In genomic region chr2:96144481-96145027, GRCh38 we compare ENCODE assay signal across 9 cellular contexts. TPM values are rescaled to one million over a fixed set of nuclear protein-coding genes. Genes with fewer than 3 reads are reported as not detected.
A peak's percentile ranks its signal among the peaks of the same experiment; 100 is the strongest.
DNase-seq lines count a peak whose midpoint lies in the region; ATAC-seq and TF ChIP-seq lines count a peak whose summit lies in the region.
"Had no signal": no experiment of that assay in that cellular context is flagged by ENCODE, and none has a peak within 500 bp of the region (broad histone marks: within the 10 kb centered on the region; RNA-seq: fewer than 3 reads in every experiment).

No MANE protein-coding gene starts in this region.

- no peaks in the 10 kb centered on the region for H3K9me3 ChIP-seq in heart right ventricle
- no peaks in the 10 kb centered on the region for H3K9me3 ChIP-seq in endodermal cell (ENCODE audit: control insufficient read depth, low read length)
- H3K9me3 ChIP-seq in ovary, result no peaks in the 10 kb centered on the region
- H3K9me3 ChIP-seq: body of pancreas had no signal

- H3K27me3 Mint-ChIP-seq in activated B cell treated with CpG ODN at 0.5 μM for 24 hours (no peaks in the 10 kb centered on the region), endodermal cell (ENCODE audit: insufficient read depth) (peaks cover 27% of the 10 kb centered on the region)

- no peak for TF ChIP-seq POLR2A in ovary (IDR thresholded peaks at IDR 0.05)

- DNase-seq in heart right ventricle (no peak), Right ventricle myocardium inferior (ENCODE audit: missing footprints) (no peak), activated B cell treated with CpG ODN at 0.5 μM for 24 hours (no peak), endodermal cell (peak; percentile 80), ovary (peak in 1 of 5 donors; percentile 18), NCI-H187 treated with DMSO at 0.1 percent for 48 hours (lab: John Stamatoyannopoulos, UW) (no peak), putamen (ENCODE audit: low spot score) (no peak), mesenteric fat pad (ENCODE audit: low spot score) (no peak)

- H3K27me3 ChIP-seq in heart right ventricle (peaks cover 0 to 5% (median 0%) of the 10 kb centered on the region in 7 donors), endodermal cell (ENCODE audit: control insufficient read depth, insufficient read depth, low read length, poor library complexity, severe bottlenecking) (peaks cover 30% of the 10 kb centered on the region), ovary (no peaks in the 10 kb centered on the region)
- H3K27me3 ChIP-seq: body of pancreas had no signal

- no peak for TF ChIP-seq EP300 in ovary (IDR thresholded peaks at IDR 0.05)

- H3K4me3 ChIP-seq in heart right ventricle (peak overlapping the region; percentile 32 to 68 (median 56)), endodermal cell (ENCODE audit: low read length) (no peak overlapping the region), ovary (peak overlapping the region; percentile 45)

- H3K27ac Mint-ChIP-seq in activated B cell treated with CpG ODN at 0.5 μM for 24 hours (peak overlapping the region; percentile 91), endodermal cell (peak overlapping the region; percentile 35)

- H3K4me3 Mint-ChIP-seq in activated B cell treated with CpG ODN at 0.5 μM for 24 hours, result peak overlapping the region; percentile 93
- peak overlapping the region; percentile 61 for H3K4me3 Mint-ChIP-seq in endodermal cell

- peaks cover 0 to 9% (median 0%) of the 10 kb centered on the region in 9 donors for H3K36me3 ChIP-seq in heart right ventricle
- no peaks in the 10 kb centered on the region for H3K36me3 ChIP-seq in endodermal cell (ENCODE audit: control insufficient read depth, insufficient read depth, low read length)
- no peaks in the 10 kb centered on the region for H3K36me3 ChIP-seq in ovary

- H3K9me3 Mint-ChIP-seq in activated B cell treated with CpG ODN at 0.5 μM for 24 hours (no peaks in the 10 kb centered on the region), endodermal cell (no peaks in the 10 kb centered on the region)

- H3K4me1 ChIP-seq in heart right ventricle (peaks cover 0 to 62% (median 39%) of the 10 kb centered on the region in 9 donors), endodermal cell (ENCODE audit: control insufficient read depth, insufficient read depth, low read length) (no peaks in the 10 kb centered on the region), ovary (ENCODE audit: insufficient read depth) (peaks cover 6% of the 10 kb centered on the region)

- H3K4me1 Mint-ChIP-seq in activated B cell treated with CpG ODN at 0.5 μM for 24 hours, result peaks cover 73% of the 10 kb centered on the region
- peaks cover 10% of the 10 kb centered on the region for H3K4me1 Mint-ChIP-seq in endodermal cell

- peaks cover 29% of the 10 kb centered on the region for H3K36me3 Mint-ChIP-seq in activated B cell treated with CpG ODN at 0.5 μM for 24 hours (ENCODE audit: low read depth)
- no peaks in the 10 kb centered on the region for H3K36me3 Mint-ChIP-seq in endodermal cell (ENCODE audit: low read depth)

- intact Hi-C loops in heart right ventricle (cut with DNase I) (loop anchor here in 6 of 10 donors (5.0 to 10.0 kb wide), 6 partner anchors 50 to 370 kb away; partner anchors contain the start of genes CIAO1 (in 2 of the 6), TMEM127 (in 2 of the 6), NEURL3 (in 1 of the 6) and STARD7 (in 1 of the 6)), Right ventricle myocardium inferior (cut with DNase I) (loop anchor here (5.0 kb wide), 1 partner anchor 123 kb away; the partner anchor contains the start of genes CIAO1 and TMEM127), activated B cell treated with CpG ODN at 0.5 μM for 24 hours (cut with micrococcal nuclease) (loop anchor here (1.0 to 5.0 kb wide), 3 partner anchors 122 to 393 kb away; partner anchors contain the start of genes ARID5A and CIAO1), ovary (cut with DNase I) (loop anchor here in 2 of 4 donors (5.0 to 10.0 kb wide), 2 partner anchors 113 to 120 kb away; partner anchors contain the start of genes CIAO1 (in 1 of the 2) and TMEM127 (in 1 of the 2))

- CTCF ChIA-PET in activated B cell treated with CpG ODN at 0.5 μM for 24 hours (lab: Charles Lee), result interaction anchor here (1.3 to 11.0 kb wide), 3 partner anchors 14 to 89 kb away, joined by 3 to 511 read pairs (median 21); no protein-coding TSS in a partner anchor

- 11 to 12% methylated on average over 33 to 35 of the region's 35 CpGs for WGBS in heart right ventricle, 2 donors
- 20 to 34% methylated on average over 8 to 32 of the region's 35 CpGs for WGBS in endodermal cell (ENCODE audit: insufficient coverage in 1 of 2, insufficient read length in 1 of 2), 2 experiments
- 3 to 7% (median 4%) methylated on average over 34 to 35 of the region's 35 CpGs for WGBS in ovary, 3 donors

- POLR2A ChIA-PET in activated B cell treated with CpG ODN at 0.5 μM for 24 hours (lab: Charles Lee), result interaction anchor here (0.6 to 14.1 kb wide), 12 partner anchors 8 to 724 kb away, joined by 3 to 534 read pairs (median 6); partner anchors contain the start of gene STARD7

- H3K27ac ChIP-seq in heart right ventricle (peak overlapping the region in 5 of 10 donors; percentile 22 to 89 (median 61)), endodermal cell (ENCODE audit: low read depth, low read length) (no peak overlapping the region), ovary (no peak overlapping the region)

- H3K9ac ChIP-seq in endodermal cell (ENCODE audit: extremely low read depth, low read length, poor library complexity, severe bottlenecking), result no peak overlapping the region

- TF ChIP-seq CTCF in heart right ventricle (IDR thresholded peaks at IDR 0.05) (no peak), activated B cell treated with CpG ODN at 0.5 μM for 24 hours (IDR thresholded peaks at IDR 0.05) (no peak), endodermal cell (conservative IDR thresholded peaks at IDR 0.05) (no peak), ovary (IDR thresholded peaks at IDR 0.05) (no peak)

- peak in 1 of 8 donors; percentile 1 for ATAC-seq in heart right ventricle
- ATAC-seq in Right ventricle myocardium inferior, result no peak
- ATAC-seq in activated B cell treated with CpG ODN at 0.5 μM for 24 hours (ENCODE audit: low read depth), result peak; percentile 0

RNA-seq across cellular contexts. Expression of gene DUSP2, which starts 0.7 kb away (rescaled TPM):
- total RNA-seq in heart right ventricle, result 1 to 10 TPM in 9 of 10 donors, under 1 TPM in 1; 0.61 to 6.8 (median 2.5) TPM
- polyA plus RNA-seq in heart right ventricle, result 10 to 100 TPM in 1 of 2 donors, 1 to 10 TPM in 1; 2.9 to 29.1 TPM
- 1.3 TPM for total RNA-seq in Right ventricle myocardium inferior
- 118 and 122 TPM in 2 replicates for total RNA-seq in activated B cell treated with CpG ODN at 0.5 μM for 24 hours
- 1 to 10 TPM; 1.6 to 2.2 TPM for total RNA-seq in endodermal cell
- polyA plus RNA-seq in endodermal cell (2013, experiment 1 of 2), result 0.82 TPM
- 0.66 TPM for polyA plus RNA-seq in endodermal cell (2013, experiment 2 of 2)
- total RNA-seq in ovary, result 100 to 1,000 TPM in 1 of 7 donors, 10 to 100 TPM in 2, 1 to 10 TPM in 4; 1.4 to 111 (median 3.6) TPM
- 1 to 10 TPM in 1 of 2 donors, under 1 TPM in 1; 0.52 to 2.0 TPM for polyA plus RNA-seq in ovary
- total RNA-seq in mesenteric fat pad, result 6.1 TPM

RNA-seq across cellular contexts. Expression of gene ASTL, which starts 6.3 kb away (rescaled TPM):
- total RNA-seq in heart right ventricle, result not detected
- polyA plus RNA-seq in heart right ventricle, result under 1 TPM in 1 of 2 donors, not detected in 1; 0.16 TPM
- not detected for total RNA-seq in Right ventricle myocardium inferior
- 1.0 and 1.6 TPM in 2 replicates for total RNA-seq in activated B cell treated with CpG ODN at 0.5 μM for 24 hours
- total RNA-seq in endodermal cell, result not detected
- polyA plus RNA-seq in endodermal cell (2013, experiment 1 of 2), result 0.18 TPM
- not detected for polyA plus RNA-seq in endodermal cell (2013, experiment 2 of 2)
- 1 to 10 TPM in 1 of 7 donors, under 1 TPM in 3, not detected in 3; 0.15 to 1.7 (median 0.56) TPM for total RNA-seq in ovary
- under 1 TPM in 1 of 2 donors, not detected in 1; 0.67 TPM for polyA plus RNA-seq in ovary
- not detected for total RNA-seq in mesenteric fat pad
- total RNA-seq: body of pancreas had no signal

RNA-seq across cellular contexts. Expression of gene ADRA2B, which starts 28.2 kb away (rescaled TPM):
- total RNA-seq in heart right ventricle (1 to 10 TPM; 1.5 to 7.3 (median 3.4) TPM), Right ventricle myocardium inferior (6.9 TPM), activated B cell treated with CpG ODN at 0.5 μM for 24 hours (0.11 and 0.37 TPM in 2 replicates), endodermal cell (1 to 10 TPM; 2.4 to 3.8 TPM), ovary (1 to 10 TPM in 4 of 7 donors, under 1 TPM in 3; 0.48 to 1.6 (median 1.0) TPM), mesenteric fat pad (1.2 TPM)
- polyA plus RNA-seq in heart right ventricle (1 to 10 TPM; 1.9 to 5.2 TPM), ovary (1 to 10 TPM in 1 of 2 donors, under 1 TPM in 1; 0.90 to 1.8 TPM)
- 0.96 TPM for polyA plus RNA-seq in endodermal cell (2013, experiment 1 of 2)
- polyA plus RNA-seq in endodermal cell (2013, experiment 2 of 2), result 1.1 TPM
